14 cellular contexts compared by ENCODE assay signal in the genomic region with DNA sequence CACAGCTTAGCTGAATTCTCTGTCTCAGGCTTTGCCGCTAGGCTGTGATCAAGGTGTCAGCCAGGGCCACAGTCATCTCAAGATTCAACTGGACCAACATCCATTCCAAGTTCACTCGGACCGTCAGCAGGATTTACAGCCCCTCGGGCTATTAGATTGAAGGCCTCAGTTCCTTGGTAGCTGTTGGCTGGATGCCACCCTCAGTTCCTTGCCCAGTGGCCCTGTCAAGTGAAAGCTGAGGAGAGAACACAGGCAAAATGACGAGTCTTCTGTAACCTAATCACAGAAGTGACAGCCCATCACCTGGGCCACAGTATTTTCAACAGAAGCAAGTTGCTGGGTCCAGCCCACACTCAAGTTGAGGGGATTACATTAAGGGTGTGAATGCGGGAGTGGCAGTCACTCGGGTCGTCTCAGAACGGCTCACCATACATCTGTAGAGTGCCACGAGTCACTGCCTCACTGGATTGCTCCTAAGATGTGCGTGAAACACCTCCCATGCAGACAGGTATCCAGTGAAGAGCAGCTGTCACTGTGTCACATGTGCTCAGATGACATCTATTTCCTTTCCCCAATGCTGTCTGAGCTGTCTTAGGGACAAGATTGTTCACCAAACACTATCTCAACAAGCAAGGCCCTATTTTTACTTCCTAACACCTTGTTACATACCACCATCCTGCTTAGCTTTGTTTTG.
DNase-seq lines count a peak whose midpoint lies in the region; ATAC-seq and TF ChIP-seq lines count a peak whose summit lies in the region.
"Had no signal": no experiment of that assay in that cellular context is flagged by ENCODE, and none has a peak within 500 bp of the region (broad histone marks: within the 10 kb centered on the region; RNA-seq: fewer than 3 reads in every experiment).

No MANE protein-coding gene starts in this region.

- H3K36me3 ChIP-seq in HEK293 (ENCODE audit: control insufficient read depth in 2 of 2, insufficient read depth in 1 of 2, low read length in 2 of 2): peaks cover 0 to 29% of the 10 kb centered on the region in 2 experiments; a peak in 2 of 3 replicates
- no peaks in the 10 kb centered on the region for H3K36me3 ChIP-seq in mammary epithelial cell (ENCODE audit: insufficient read depth, low read length)

- intact Hi-C loops in mammary epithelial cell (cut with micrococcal nuclease): no loop called here

- H3K27ac Mint-ChIP-seq in activated naive CD4-positive, alpha-beta T cell treated with anti-CD3 and anti-CD28 coated beads, Interleukin-2, amount 50 U/mL, for 72 hours: no peak overlapping the region
- H3K27ac Mint-ChIP-seq in memory B cell: peak overlapping the region; percentile 58
- peak overlapping the region; percentile 69 for H3K27ac Mint-ChIP-seq in stimulated activated effector memory CD8-positive, alpha-beta T cell treated with anti-CD3 and anti-CD28 coated beads, Interleukin-12 subunit alpha, Interleukin-12 subunit beta, amount 100 ng/mL, for 72 hours
- H3K27ac Mint-ChIP-seq: HFFc6 had no signal

- H3K79me2 ChIP-seq in mammary epithelial cell (ENCODE audit: insufficient read depth, low read length): no peaks in the 10 kb centered on the region

- H3K4me1 ChIP-seq in HEK293 (ENCODE audit: control insufficient read depth, insufficient read depth, low read length) (0 out of 2 replicates have a peak, but pooled peaks cover 4% of the 10 kb centered on the region), mammary epithelial cell (ENCODE audit: insufficient read depth, low read length) (no peaks in the 10 kb centered on the region)
- H3K4me1 ChIP-seq: A549 had no signal

- no peak overlapping the region for H2AFZ ChIP-seq in mammary epithelial cell (ENCODE audit: low read depth, low read length)

- H3K9me3 ChIP-seq in HEK293 (ENCODE audit: control insufficient read depth, insufficient read depth, low read depth, low read length) (no peaks in the 10 kb centered on the region), mammary epithelial cell (replicated peaks; ENCODE audit: insufficient read depth, low read length) (no peaks in the 10 kb centered on the region)
- H3K9me3 ChIP-seq: A549 had no signal

- no peaks in the 10 kb centered on the region for H4K20me1 ChIP-seq in mammary epithelial cell (ENCODE audit: insufficient read depth, low read length)

- no peaks in the 10 kb centered on the region for H3K36me3 Mint-ChIP-seq in activated naive CD4-positive, alpha-beta T cell treated with anti-CD3 and anti-CD28 coated beads, Interleukin-2, amount 50 U/mL, for 72 hours
- peaks cover 5% of the 10 kb centered on the region for H3K36me3 Mint-ChIP-seq in memory B cell
- H3K36me3 Mint-ChIP-seq in stimulated activated effector memory CD8-positive, alpha-beta T cell treated with anti-CD3 and anti-CD28 coated beads, Interleukin-12 subunit alpha, Interleukin-12 subunit beta, amount 100 ng/mL, for 72 hours: no peaks in the 10 kb centered on the region

- no peak overlapping the region for H3K4me2 ChIP-seq in mammary epithelial cell (ENCODE audit: insufficient read depth, low read depth, low read length)
- H3K4me2 ChIP-seq: A549 had no signal

- in situ Hi-C loops in mammary epithelial cell (cut with MboI; ENCODE audit: low sequenced_read_pairs in 2 of 2): no loop called here

- no peak overlapping the region for H3K27ac ChIP-seq in HEK293 (ENCODE audit: extremely low read depth, low read depth, low read length)
- H3K27ac ChIP-seq in mammary epithelial cell (ENCODE audit: insufficient read depth, low read depth, low read length): no peak overlapping the region
- H3K27ac ChIP-seq: A549 had no signal

- H3K27me3 Mint-ChIP-seq in memory B cell: no peaks in the 10 kb centered on the region

- no peak overlapping the region for H3K9ac ChIP-seq in mammary epithelial cell (ENCODE audit: insufficient read depth, low read length)

- BruUV-seq in mammary epithelial cell (replicated peaks; lab: Mats Ljungman, UMichigan): no TSS peak

- no peak overlapping the region for H3K4me3 Mint-ChIP-seq in memory B cell
- H3K4me3 Mint-ChIP-seq in stimulated activated effector memory CD8-positive, alpha-beta T cell treated with anti-CD3 and anti-CD28 coated beads, Interleukin-12 subunit alpha, Interleukin-12 subunit beta, amount 100 ng/mL, for 72 hours: no peak overlapping the region
- H3K4me3 Mint-ChIP-seq: HFFc6 had no signal

- WGBS in mammary epithelial cell (ENCODE audit: low coverage, missing lambda C conversion rate): 93% methylated on average over 10 of the region's 11 CpGs

- peak; percentile 24 to 26 for ATAC-seq in activated naive CD4-positive, alpha-beta T cell treated with anti-CD3 and anti-CD28 coated beads, Interleukin-2, amount 50 U/mL, for 72 hours
- ATAC-seq in memory B cell (ENCODE audit: low read depth) (no peak), HG02938 (IDR thresholded peaks at IDR 0.05; ENCODE audit: unreplicated experiment) (no peak)
- peak; percentile 39 for ATAC-seq in stimulated activated effector memory CD8-positive, alpha-beta T cell treated with anti-CD3 and anti-CD28 coated beads, Interleukin-12 subunit alpha, Interleukin-12 subunit beta, amount 100 ng/mL, for 72 hours
- ATAC-seq: A549 had no signal

- CTCF ChIA-PET in HEK293 (lab: Yijun Ruan, JAX) (no interaction called here), mammary epithelial cell (lab: Charles Lee; ENCODE audit: low non-redundant PET) (no interaction called here)

- H3K9me3 Mint-ChIP-seq in activated naive CD4-positive, alpha-beta T cell treated with anti-CD3 and anti-CD28 coated beads, Interleukin-2, amount 50 U/mL, for 72 hours: no peaks in the 10 kb centered on the region
- H3K9me3 Mint-ChIP-seq in memory B cell: no peaks in the 10 kb centered on the region
- H3K9me3 Mint-ChIP-seq in stimulated activated effector memory CD8-positive, alpha-beta T cell treated with anti-CD3 and anti-CD28 coated beads, Interleukin-12 subunit alpha, Interleukin-12 subunit beta, amount 100 ng/mL, for 72 hours: no peaks in the 10 kb centered on the region
- H3K9me3 Mint-ChIP-seq: HFFc6 had no signal

- TF ChIP-seq CTCF in HEK293 (tag by site-specific recombination; IDR thresholded peaks at IDR 0.05): no peak
- TF ChIP-seq CTCF in mammary epithelial cell (conservative IDR thresholded peaks at IDR 0.05 in 1 of 2, IDR thresholded peaks at IDR 0.05 in 1 of 2; ENCODE audit: extremely low read depth in 1 of 2, insufficient read depth in 1 of 2, low read depth in 1 of 2, low read length in 2 of 2): no peak

- POLR2A ChIA-PET in HEK293 (lab: Yijun Ruan, JAX): no interaction called here

- peaks cover 6% of the 10 kb centered on the region for H3K4me1 Mint-ChIP-seq in memory B cell
- H3K4me1 Mint-ChIP-seq in stimulated activated effector memory CD8-positive, alpha-beta T cell treated with anti-CD3 and anti-CD28 coated beads, Interleukin-12 subunit alpha, Interleukin-12 subunit beta, amount 100 ng/mL, for 72 hours: no peaks in the 10 kb centered on the region

- no peak for DNase-seq in activated naive CD4-positive, alpha-beta T cell treated with anti-CD3 and anti-CD28 coated beads, Interleukin-2, amount 50 U/mL, for 72 hours (ENCODE audit: low spot score in 2 of 2)
- no peak for DNase-seq in activated naive CD4-positive, alpha-beta T cell treated with Interleukin-2 at 50 U/mL for 16 hours
- no peak for DNase-seq in memory B cell (ENCODE audit: low spot score in 2 of 2)
- no peak for DNase-seq in stimulated activated effector memory CD8-positive, alpha-beta T cell treated with anti-CD3 and anti-CD28 coated beads, Interleukin-12 subunit alpha, Interleukin-12 subunit beta, amount 100 ng/mL, for 72 hours (ENCODE audit: low spot score in 2 of 2)
- DNase-seq in stimulated activated CD8-positive, alpha-beta memory T cell treated with anti-CD3 and anti-CD28 coated beads, Interleukin-4, amount 100 ng/mL, for 48 hours: no peak
- no peak for DNase-seq in mammary epithelial cell
- DNase-seq: HFFc6, KG1, NCI-H1694 treated with DMSO at 0.1 percent for 48 hours, NCI-H748 treated with DMSO at 0.1 percent for 48 hours, RPMI8226 had no signal

- no peaks in the 10 kb centered on the region for H3K27me3 ChIP-seq in mammary epithelial cell (ENCODE audit: insufficient read depth, low read length)

- dilution Hi-C loops in mammary epithelial cell (cut with HindIII; ENCODE audit: low sequenced_read_pairs): no loop called here

- no peak overlapping the region for H3K4me3 ChIP-seq in HEK293 (ENCODE audit: low read depth, low read length)
- H3K4me3 ChIP-seq in mammary epithelial cell (replicated peaks in 1 of 3; ENCODE audit: insufficient read depth in 1 of 3, low read depth in 2 of 3, low read length in 3 of 3): no peak overlapping the region
- H3K4me3 ChIP-seq: A549 had no signal

TF ChIP-seq in HEK293, 187 proteins besides CTCF, POLR2A, EP300 and RAD21:
- TF ChIP-seq ZNF2 (tag by site-specific recombination; IDR thresholded peaks at IDR 0.05): no peak
- TF ChIP-seq ZNF184 (tag by site-specific recombination; IDR thresholded peaks at IDR 0.05): no peak
- TF ChIP-seq OVOL3 (tag by site-specific recombination; IDR thresholded peaks at IDR 0.05): no peak
- TF ChIP-seq KLF16 (tag by site-specific recombination; IDR thresholded peaks at IDR 0.05): no peak
- TF ChIP-seq ZXDB (tag by site-specific recombination; IDR thresholded peaks at IDR 0.05): no peak
- TF ChIP-seq KLF8 (tag by site-specific recombination; IDR thresholded peaks at IDR 0.05): no peak
- no peak for TF ChIP-seq ZNF214 (tag by site-specific recombination; IDR thresholded peaks at IDR 0.05; ENCODE audit: borderline replicate concordance)
- peak; percentile 67 for TF ChIP-seq KLF1 (tag by site-specific recombination; IDR thresholded peaks at IDR 0.05)

Comparison
In these comparisons a context has a peak if more than half of its experiments do, and no peak if none do; other contexts are left out.
1. ATAC-seq: peak in activated naive CD4-positive, alpha-beta T cell treated with anti-CD3 and anti-CD28 coated beads, Interleukin-2, amount 50 U/mL, for 72 hours (2 of 2) and stimulated activated effector memory CD8-positive, alpha-beta T cell treated with anti-CD3 and anti-CD28 coated beads, Interleukin-12 subunit alpha, Interleukin-12 subunit beta, amount 100 ng/mL, for 72 hours (single experiment); none in memory B cell (single experiment) and HG02938 (single experiment).
2. H3K27ac Mint-ChIP-seq: peak in memory B cell (single experiment) and stimulated activated effector memory CD8-positive, alpha-beta T cell treated with anti-CD3 and anti-CD28 coated beads, Interleukin-12 subunit alpha, Interleukin-12 subunit beta, amount 100 ng/mL, for 72 hours (single experiment); none in activated naive CD4-positive, alpha-beta T cell treated with anti-CD3 and anti-CD28 coated beads, Interleukin-2, amount 50 U/mL, for 72 hours (0 of 2).